Comparison of ENCODE assay signal across 34 cellular contexts in genomic region chr1:211741799-211742198, GRCh38.
DNase-seq lines count a peak whose midpoint lies in the region; ATAC-seq, FAIRE-seq and TF ChIP-seq lines count a peak whose summit lies in the region.
"Had no signal": no experiment of that assay in that cellular context is flagged by ENCODE, and none has a peak within 500 bp of the region (broad histone marks: within the 10 kb centered on the region; RNA-seq: fewer than 3 reads in every experiment).

No MANE protein-coding gene starts in this region.

- no peak for TF ChIP-seq CTCF in D721Med (IDR thresholded peaks at IDR 0.05; ENCODE audit: insufficient read depth, missing control alignments)
- TF ChIP-seq CTCF in astrocyte (IDR thresholded peaks at IDR 0.05; ENCODE audit: insufficient read depth, low read depth, low read length) = no peak

- no peak for DNase-seq in D721Med (ENCODE audit: insufficient read length, low spot score)
- DNase-seq in NCI-H69 (lab: John Stamatoyannopoulos, UW) = peak; percentile 51
- peak; percentile 69 for DNase-seq in astrocyte (ENCODE audit: low read depth)
- DNase-seq in middle frontal gyrus (ENCODE audit: extremely low spot score, low spot score) = no peak
- DNase-seq in nucleus accumbens (lab: John Stamatoyannopoulos, UW) = no peak
- DNase-seq: activated B cell treated with CpG ODN at 0.5 μM for 24 hours; activated CD4-positive, alpha-beta T cell treated with anti-CD3 and anti-CD28 coated beads, Interleukin-2, amount 10 ng/mL, durations not matched to agents 7 days and 5 days; activated effector memory CD4-positive, alpha-beta T cell treated with Interleukin-2 at 50 U/mL for 16 hours; activated T-cell treated with anti-CD3 and anti-CD28 coated beads, Interleukin-2, amount 50 U/mL, for 1 hour; foreskin keratinocyte; HCEC 1CT; left ventricle myocardium inferior; NCI-H1417; NCI-H2029 treated with DMSO at 0.1 percent for 48 hours; NCI-H345; NCI-H748 treated with DMSO at 0.1 percent for 48 hours; right lobe of liver; stimulated activated CD4-positive, alpha-beta T cell treated with anti-CD3 and anti-CD28 coated beads, Interleukin-12 subunit alpha, Interleukin-12 subunit beta, amount 100 ng/mL, for 4 hours; stimulated activated CD4-positive, alpha-beta T cell treated with anti-CD3 and anti-CD28 coated beads, Interleukin-2, amount 100 ng/mL, for 48 hours; T-helper 1 cell had no signal

- no peak overlapping the region for H3K4me3 ChIP-seq in astrocyte (ENCODE audit: insufficient read depth, low read depth, low read length)
- H3K4me3 ChIP-seq: BLaER1 treated with 17β-estradiol and CSF1 and Interleukin-3, amounts not matched to agents 10 nM and 100 nM; left ventricle myocardium inferior; right lobe of liver had no signal

- H3K4me1 ChIP-seq in astrocyte (ENCODE audit: insufficient read depth, low read length) = peaks cover 4% of the 10 kb centered on the region
- H3K4me1 ChIP-seq: Caco-2, foreskin keratinocyte, left ventricle myocardium inferior, right lobe of liver had no signal

- H3K79me2 ChIP-seq in astrocyte (ENCODE audit: insufficient read depth, low read length) = no peaks in the 10 kb centered on the region

- H3K36me3 ChIP-seq in astrocyte (ENCODE audit: insufficient read depth, low read length) = no peaks in the 10 kb centered on the region
- H3K36me3 ChIP-seq: right lobe of liver had no signal

- H3K27ac Mint-ChIP-seq in astrocyte (ENCODE audit: unreplicated experiment) = no peak overlapping the region
- H3K27ac Mint-ChIP-seq: activated B cell treated with CpG ODN at 0.5 μM for 24 hours; activated CD4-positive, alpha-beta T cell treated with anti-CD3 and anti-CD28 coated beads, Interleukin-2, amount 10 ng/mL, durations not matched to agents 7 days and 5 days; activated naive CD8-positive, alpha-beta T cell; dendritic cell treated with granulocyte-macrophage colony-stimulating factor and Interleukin-4, amounts not matched to agents 40 ng/mL and 50 ng/mL, for 4 days; endodermal cell; type B pancreatic cell had no signal

- H3K9ac ChIP-seq in astrocyte (ENCODE audit: low read length) = no peak overlapping the region
- H3K9ac ChIP-seq: BLaER1 treated with 17β-estradiol and CSF1 and Interleukin-3, amounts not matched to agents 10 nM and 100 nM had no signal

- H3K27me3 ChIP-seq in astrocyte (ENCODE audit: insufficient read depth, low read length) = no peaks in the 10 kb centered on the region
- no peaks in the 10 kb centered on the region for H3K27me3 ChIP-seq in layer of hippocampus (ENCODE audit: control insufficient read depth, insufficient read depth, low read length)
- H3K27me3 ChIP-seq: BLaER1 treated with 17β-estradiol and CSF1 and Interleukin-3, amounts not matched to agents 10 nM and 100 nM; foreskin keratinocyte; right lobe of liver had no signal

- H3K36me3 Mint-ChIP-seq in astrocyte (ENCODE audit: low read depth, unreplicated experiment) = no peaks in the 10 kb centered on the region
- H3K36me3 Mint-ChIP-seq: activated naive CD8-positive, alpha-beta T cell; type B pancreatic cell had no signal

- H3K27ac ChIP-seq in astrocyte (ENCODE audit: low read depth, low read length) (no peak overlapping the region), layer of hippocampus (ENCODE audit: low read depth, low read length) (peak overlapping the region; percentile 77)
- H3K27ac ChIP-seq: BLaER1 treated with 17β-estradiol and CSF1 and Interleukin-3, amounts not matched to agents 10 nM and 100 nM; foreskin keratinocyte; HL-60; left ventricle myocardium inferior; right lobe of liver; RWPE1 had no signal

- peaks cover 3% of the 10 kb centered on the region for H3K27me3 Mint-ChIP-seq in astrocyte (ENCODE audit: low read depth, unreplicated experiment)
- H3K27me3 Mint-ChIP-seq: activated B cell treated with CpG ODN at 0.5 μM for 24 hours; activated CD4-positive, alpha-beta T cell treated with anti-CD3 and anti-CD28 coated beads, Interleukin-2, amount 10 ng/mL, durations not matched to agents 7 days and 5 days; activated naive CD8-positive, alpha-beta T cell; dendritic cell treated with granulocyte-macrophage colony-stimulating factor and Interleukin-4, amounts not matched to agents 40 ng/mL and 50 ng/mL, for 4 days; type B pancreatic cell had no signal

- H3K9me3 ChIP-seq in astrocyte (ENCODE audit: insufficient read depth, low read depth, low read length) = no peaks in the 10 kb centered on the region
- H3K9me3 ChIP-seq: BLaER1 treated with 17β-estradiol and CSF1 and Interleukin-3, amounts not matched to agents 10 nM and 100 nM; Caco-2; left ventricle myocardium inferior; right lobe of liver had no signal

- H4K20me1 ChIP-seq in astrocyte (ENCODE audit: insufficient read depth, low read length) = no peaks in the 10 kb centered on the region

- H3K4me1 Mint-ChIP-seq in astrocyte (ENCODE audit: low read depth, unreplicated experiment) = peaks cover 25% of the 10 kb centered on the region

- no peak overlapping the region for H2AFZ ChIP-seq in astrocyte (ENCODE audit: low read depth, low read length)

- no peaks in the 10 kb centered on the region for H3K9me3 Mint-ChIP-seq in astrocyte (ENCODE audit: unreplicated experiment)
- H3K9me3 Mint-ChIP-seq: activated B cell treated with CpG ODN at 0.5 μM for 24 hours; activated CD4-positive, alpha-beta T cell treated with anti-CD3 and anti-CD28 coated beads, Interleukin-2, amount 10 ng/mL, durations not matched to agents 7 days and 5 days; dendritic cell treated with granulocyte-macrophage colony-stimulating factor and Interleukin-4, amounts not matched to agents 40 ng/mL and 50 ng/mL, for 4 days; endodermal cell; neural crest cell; type B pancreatic cell had no signal

- peak overlapping the region; percentile 14 for H3K4me2 ChIP-seq in astrocyte (ENCODE audit: low read length)
- H3K4me2 ChIP-seq: BLaER1 treated with 17β-estradiol and CSF1 and Interleukin-3, amounts not matched to agents 10 nM and 100 nM had no signal

- peak; percentile 96 for FAIRE-seq in D721Med (lab: Jason Lieb, UNC)
- no peak for FAIRE-seq in astrocyte (lab: Jason Lieb, UNC)
- FAIRE-seq: GM12891, islet of Langerhans had no signal

- no peak overlapping the region for H3K4me3 Mint-ChIP-seq in astrocyte (ENCODE audit: unreplicated experiment)
- H3K4me3 Mint-ChIP-seq: activated B cell treated with CpG ODN at 0.5 μM for 24 hours; activated CD4-positive, alpha-beta T cell treated with anti-CD3 and anti-CD28 coated beads, Interleukin-2, amount 10 ng/mL, durations not matched to agents 7 days and 5 days; activated naive CD8-positive, alpha-beta T cell; dendritic cell treated with granulocyte-macrophage colony-stimulating factor and Interleukin-4, amounts not matched to agents 40 ng/mL and 50 ng/mL, for 4 days; endodermal cell; neural crest cell; type B pancreatic cell had no signal

- ATAC-seq in HG02678 (IDR thresholded peaks at IDR 0.05; ENCODE audit: unreplicated experiment) = no peak
- no peak for ATAC-seq in GM19395 (IDR thresholded peaks at IDR 0.05; ENCODE audit: unreplicated experiment)
- ATAC-seq: foreskin keratinocyte had no signal

Comparison
In these comparisons a context has a peak if more than half of its experiments do, and no peak if none do; other contexts are left out.
1. DNase-seq: peak in NCI-H69 (single experiment) and astrocyte (single experiment); none in D721Med (single experiment), middle frontal gyrus (single experiment) and nucleus accumbens (0 of 56).